Comparison of ENCODE assay signal across 9 cellular contexts in genomic region chr4:122450847-122451246, GRCh38. TPM values are rescaled to one million over a fixed set of nuclear protein-coding genes. Genes with fewer than 3 reads are reported as not detected.
DNase-seq lines count a peak whose midpoint lies in the region; ATAC-seq and TF ChIP-seq lines count a peak whose summit lies in the region.
"Had no signal": no experiment of that assay in that cellular context is flagged by ENCODE, and none has a peak within 500 bp of the region (broad histone marks: within the 10 kb centered on the region; RNA-seq: fewer than 3 reads in every experiment).

No MANE protein-coding gene starts in this region.

- H3K79me1 ChIP-seq in H9 (ENCODE audit: insufficient read depth, low read depth, low read length, poor library complexity, severe bottlenecking), result no peaks in the 10 kb centered on the region

- no peak overlapping the region for H3K4me3 Mint-ChIP-seq in H9
- H3K4me3 Mint-ChIP-seq: neural crest cell had no signal

- no peak overlapping the region for H4K8ac ChIP-seq in H9 (replicated peaks; ENCODE audit: insufficient read length, low read depth, low read length)

- H3K4ac ChIP-seq in H9 (ENCODE audit: low read depth, low read length), result no peak overlapping the region

- H2AFZ ChIP-seq in H9 (ENCODE audit: low read length), result no peak overlapping the region

- DNase-seq in ACHN, result peak; percentile 58
- peak; percentile 82 for DNase-seq in H9
- peak; percentile 66 for DNase-seq in WERI-Rb-1
- DNase-seq in foreskin keratinocyte, result peak; percentile 5 to 20
- no peak for DNase-seq in SKM-1 treated with dmso at 0.1 percent for 144 hours (lab: John Stamatoyannopoulos, UW; ENCODE audit: unreplicated experiment)
- no peak for DNase-seq in DMS79 (lab: John Stamatoyannopoulos, UW)

- no peak overlapping the region for H3K9ac ChIP-seq in H9 (ENCODE audit: extremely low read depth, insufficient read length, low read length)

- no peak overlapping the region for H3K4me3 ChIP-seq in WERI-Rb-1 (ENCODE audit: low read depth, low read length)

- TF ChIP-seq CTCF in H9 (conservative IDR thresholded peaks at IDR 0.05) (peak; percentile 75), WERI-Rb-1 (IDR thresholded peaks at IDR 0.05; ENCODE audit: low read depth, low read length) (peak; percentile 78), foreskin keratinocyte (conservative IDR thresholded peaks at IDR 0.05) (peak; percentile 37)

- H4K5ac ChIP-seq in H9 (ENCODE audit: insufficient read length, low read depth, low read length), result no peak overlapping the region

- H3K36me3 Mint-ChIP-seq in H9 (ENCODE audit: insufficient read depth in 1 of 3, low read depth in 3 of 3), result no peaks in the 10 kb centered on the region; a peak in 1 of 7 replicates

- no peaks in the 10 kb centered on the region for H3K9me3 Mint-ChIP-seq in H9
- H3K9me3 Mint-ChIP-seq: neural crest cell had no signal

- ATAC-seq in foreskin keratinocyte (peak; percentile 55), GM21515 (IDR thresholded peaks at IDR 0.05; ENCODE audit: unreplicated experiment) (no peak), GM21529 (IDR thresholded peaks at IDR 0.05; ENCODE audit: unreplicated experiment) (no peak)

- H3K27me3 ChIP-seq in H9 (ENCODE audit: insufficient read depth, low read length) (no peaks in the 10 kb centered on the region), WERI-Rb-1 (ENCODE audit: insufficient read depth, low read depth, severe bottlenecking) (no peaks in the 10 kb centered on the region), foreskin keratinocyte (peaks cover 3% of the 10 kb centered on the region)

- H3K9me3 ChIP-seq in H9 (ENCODE audit: control insufficient read depth, low read depth, low read length) (no peaks in the 10 kb centered on the region), WERI-Rb-1 (ENCODE audit: severe bottlenecking) (no peaks in the 10 kb centered on the region)

- in situ Hi-C loops in ACHN (cut with HindIII; ENCODE audit: low pct_ligation_motif_present, low pct_unique_long_range_greater_than_20kb, low sequenced_read_pairs), result no loop called here

- no peak overlapping the region for H3K27ac Mint-ChIP-seq in H9

- no peak overlapping the region for H3K27ac ChIP-seq in H9 (ENCODE audit: insufficient read length, low read depth, low read length)
- no peak overlapping the region for H3K27ac ChIP-seq in WERI-Rb-1
- H3K27ac ChIP-seq in foreskin keratinocyte, result no peak overlapping the region

- H2BK15ac ChIP-seq in H9 (ENCODE audit: low read depth, low read length), result no peak overlapping the region

- H3K36me3 ChIP-seq in WERI-Rb-1, result no peaks in the 10 kb centered on the region

- H3K4me1 Mint-ChIP-seq in H9, result no peaks in the 10 kb centered on the region
- H3K4me1 Mint-ChIP-seq: neural crest cell had no signal

- H3K18ac ChIP-seq in H9 (ENCODE audit: insufficient read length, low read depth, low read length), result no peak overlapping the region

- H2BK120ac ChIP-seq in H9 (ENCODE audit: low read depth, low read length, poor library complexity, severe bottlenecking), result no peak overlapping the region

- H4K20me1 ChIP-seq in H9 (ENCODE audit: control insufficient read depth, insufficient read depth, insufficient read length), result no peaks in the 10 kb centered on the region

- no peaks in the 10 kb centered on the region for H3K4me1 ChIP-seq in H9 (ENCODE audit: insufficient read depth, low read length)
- H3K4me1 ChIP-seq in foreskin keratinocyte, result no peaks in the 10 kb centered on the region

- H2AK5ac ChIP-seq in H9 (ENCODE audit: insufficient read length, low read length), result no peak overlapping the region

- no peaks in the 10 kb centered on the region for H3K79me2 ChIP-seq in H9 (ENCODE audit: insufficient read depth, low read length)

- H3K14ac ChIP-seq in H9 (ENCODE audit: insufficient read depth, low read length), result no peak overlapping the region

- no peak overlapping the region for H3K4me2 ChIP-seq in H9 (ENCODE audit: insufficient read depth, insufficient read length, low read length)

- H3K27me3 Mint-ChIP-seq in H9 (ENCODE audit: low read depth), result no peaks in the 10 kb centered on the region; the same call in 1 of the 2 replicates

- no peak overlapping the region for H3K56ac ChIP-seq in H9 (ENCODE audit: insufficient read length, low read depth, low read length)

- H3T11ph ChIP-seq in H9 (ENCODE audit: low read length), result no peak overlapping the region

- H2BK20ac ChIP-seq in H9 (ENCODE audit: low read depth, low read length, poor library complexity, severe bottlenecking), result no peak overlapping the region

- H3K23me2 ChIP-seq in H9 (ENCODE audit: insufficient read length, low read depth, low read length, poor library complexity, severe bottlenecking), result no peaks in the 10 kb centered on the region

- no peak overlapping the region for H4K91ac ChIP-seq in H9 (ENCODE audit: insufficient read length, low read depth, low read length)

- no peak overlapping the region for H2BK5ac ChIP-seq in H9 (ENCODE audit: insufficient read length, low read length)

- H2BK12ac ChIP-seq in H9 (ENCODE audit: insufficient read length, low read depth, low read length), result no peak overlapping the region

- H3K23ac ChIP-seq in H9 (ENCODE audit: insufficient read length, low read depth, low read length), result no peak overlapping the region

RNA-seq across cellular contexts. Expression of gene IL2, which starts 5.7 kb away (rescaled TPM):
- total RNA-seq in H9 (2021) (not detected in 2 replicates), foreskin keratinocyte (not detected in 2 replicates)
- polyA plus RNA-seq in foreskin keratinocyte, result not detected in 2 replicates
- total RNA-seq: neural crest cell had no signal

Comparison
In these comparisons a context has a peak if more than half of its experiments do, and no peak if none do; other contexts are left out.
1. DNase-seq: peak in ACHN (single experiment), H9 (single experiment), WERI-Rb-1 (single experiment) and foreskin keratinocyte (2 of 2); none in SKM-1 treated with dmso at 0.1 percent for 144 hours (single experiment) and DMS79 (single experiment).
2. Peak in every context shown above with its lines, with median percentiles within 50 percentile points of each other: CTCF ChIP-seq.